18 cellular contexts compared by ENCODE assay signal in genomic region chr1:24969616-24970398, GRCh38. TPM values are rescaled to one million over a fixed set of nuclear protein-coding genes. Genes with fewer than 3 reads are reported as not detected.
A peak's percentile ranks its signal among the peaks of the same experiment; 100 is the strongest.
DNase-seq lines count a peak whose midpoint lies in the region; ATAC-seq, FAIRE-seq and TF ChIP-seq lines count a peak whose summit lies in the region.
"Had no signal": no experiment of that assay in that cellular context is flagged by ENCODE, and none has a peak within 500 bp of the region (broad histone marks: within the 10 kb centered on the region; RNA-seq: fewer than 3 reads in every experiment).

No MANE protein-coding gene starts in this region.

- H3K4me1 ChIP-seq in kidney (ENCODE audit: control insufficient read depth in 1 of 2, insufficient read depth in 1 of 2, low read depth in 1 of 2, low read length in 2 of 2), result no peaks in the 10 kb centered on the region
- H3K4me1 ChIP-seq: vagina had no signal

- H3K4me3 Mint-ChIP-seq in activated naive CD4-positive, alpha-beta T cell treated with anti-CD3 and anti-CD28 coated beads, Interleukin-2, amount 50 U/mL, for 24 hours, result peak overlapping the region; percentile 43
- H3K4me3 Mint-ChIP-seq in activated CD8-positive, alpha-beta T cell treated with anti-CD3 and anti-CD28 coated beads for 36 hours, result peak overlapping the region; percentile 77
- H3K4me3 Mint-ChIP-seq in stimulated activated naive CD8-positive, alpha-beta T cell treated with anti-CD3 and anti-CD28 coated beads, Interleukin-15, amount 100 ng/mL, for 72 hours, result peak overlapping the region; percentile 75 to 87

- no peak for FAIRE-seq in kidney (lab: Jason Lieb, UNC)
- FAIRE-seq: GM18507, GM19239 had no signal

- H3K27ac ChIP-seq in kidney (ENCODE audit: low read depth in 2 of 2, low read length in 2 of 2), result no peak overlapping the region
- H3K27ac ChIP-seq: SK-N-MC, vagina had no signal

- H3K4me1 Mint-ChIP-seq in activated naive CD4-positive, alpha-beta T cell treated with anti-CD3 and anti-CD28 coated beads, Interleukin-2, amount 50 U/mL, for 24 hours, result peaks cover 73% of the 10 kb centered on the region
- H3K4me1 Mint-ChIP-seq in activated CD8-positive, alpha-beta T cell treated with anti-CD3 and anti-CD28 coated beads for 36 hours (ENCODE audit: low read depth), result peaks cover 86% of the 10 kb centered on the region
- peaks cover 95% of the 10 kb centered on the region for H3K4me1 Mint-ChIP-seq in stimulated activated naive CD8-positive, alpha-beta T cell treated with anti-CD3 and anti-CD28 coated beads, Interleukin-15, amount 100 ng/mL, for 72 hours

- peaks cover 2% of the 10 kb centered on the region for H3K36me3 Mint-ChIP-seq in activated naive CD4-positive, alpha-beta T cell treated with anti-CD3 and anti-CD28 coated beads, Interleukin-2, amount 50 U/mL, for 24 hours
- H3K36me3 Mint-ChIP-seq in activated CD8-positive, alpha-beta T cell treated with anti-CD3 and anti-CD28 coated beads for 36 hours (ENCODE audit: low read depth), result peaks cover 31% of the 10 kb centered on the region

- H3K27me3 Mint-ChIP-seq in activated naive CD4-positive, alpha-beta T cell treated with anti-CD3 and anti-CD28 coated beads, Interleukin-2, amount 50 U/mL, for 24 hours, result no peaks in the 10 kb centered on the region
- H3K27me3 Mint-ChIP-seq in activated CD8-positive, alpha-beta T cell treated with anti-CD3 and anti-CD28 coated beads for 36 hours, result no peaks in the 10 kb centered on the region
- H3K27me3 Mint-ChIP-seq in stimulated activated naive CD8-positive, alpha-beta T cell treated with anti-CD3 and anti-CD28 coated beads, Interleukin-15, amount 100 ng/mL, for 72 hours, result no peaks in the 10 kb centered on the region

- H3K9me3 ChIP-seq in kidney (ENCODE audit: control insufficient read depth in 1 of 2, low read length in 2 of 2), result peaks cover 3% of the 10 kb centered on the region in 2 donors
- H3K9me3 ChIP-seq: vagina had no signal

- no peak for ATAC-seq in activated CD8-positive, alpha-beta T cell treated with anti-CD3 and anti-CD28 coated beads for 36 hours
- ATAC-seq in stimulated activated naive CD8-positive, alpha-beta T cell treated with anti-CD3 and anti-CD28 coated beads, Interleukin-15, amount 100 ng/mL, for 72 hours, result no peak
- no peak for ATAC-seq in HG03571 (IDR thresholded peaks at IDR 0.05; ENCODE audit: unreplicated experiment)

- peak overlapping the region; percentile 87 for H3K27ac Mint-ChIP-seq in activated naive CD4-positive, alpha-beta T cell treated with anti-CD3 and anti-CD28 coated beads, Interleukin-2, amount 50 U/mL, for 24 hours
- peak overlapping the region; percentile 89 for H3K27ac Mint-ChIP-seq in activated CD8-positive, alpha-beta T cell treated with anti-CD3 and anti-CD28 coated beads for 36 hours
- H3K27ac Mint-ChIP-seq in stimulated activated naive CD8-positive, alpha-beta T cell treated with anti-CD3 and anti-CD28 coated beads, Interleukin-15, amount 100 ng/mL, for 72 hours, result peak overlapping the region; percentile 13 to 82

- no peaks in the 10 kb centered on the region for H3K36me3 ChIP-seq in kidney (ENCODE audit: control insufficient read depth in 1 of 2, insufficient read depth in 2 of 2, low read length in 2 of 2)
- H3K36me3 ChIP-seq: vagina had no signal

- DNase-seq in activated naive CD4-positive, alpha-beta T cell treated with anti-CD3 and anti-CD28 coated beads, Interleukin-2, amount 50 U/mL, for 16 hours, result no peak
- peak; percentile 53 for DNase-seq in activated CD8-positive, alpha-beta T cell treated with anti-CD3 and anti-CD28 coated beads for 36 hours
- peak; percentile 56 for DNase-seq in kidney
- DNase-seq in stimulated activated naive CD8-positive, alpha-beta T cell treated with anti-CD3 and anti-CD28 coated beads, Interleukin-15, amount 100 ng/mL, for 72 hours, result peak in 1 of 2 donors; percentile 59
- DNase-seq in NAMALWA (ENCODE audit: low spot score), result no peak
- no peak for DNase-seq in A172 (ENCODE audit: low spot score)
- DNase-seq: AML-193, DMS 273 treated with DMSO at 0.1 percent for 48 hours, NCI-H2227 treated with DMSO at 0.1 percent for 48 hours, occipital lobe, OCI-M1 had no signal

- POLR2A ChIA-PET in activated CD8-positive, alpha-beta T cell treated with anti-CD3 and anti-CD28 coated beads for 36 hours (lab: Charles Lee), result interaction anchor here (1.0 to 12.5 kb wide), 20 partner anchors 9 to 486 kb away, joined by 3 to 159 read pairs (median 6); partner anchors contain the start of gene RUNX3

- H3K9ac ChIP-seq in kidney (ENCODE audit: low read length in 2 of 2), result no peak overlapping the region

- CTCF ChIA-PET in activated CD8-positive, alpha-beta T cell treated with anti-CD3 and anti-CD28 coated beads for 36 hours (lab: Charles Lee), result interaction anchor here (0.7 to 11.9 kb wide), 14 partner anchors 9 to 132 kb away, joined by 3 to 169 read pairs (median 4); no protein-coding TSS in a partner anchor

- H3K9me3 Mint-ChIP-seq in activated naive CD4-positive, alpha-beta T cell treated with anti-CD3 and anti-CD28 coated beads, Interleukin-2, amount 50 U/mL, for 24 hours, result peaks cover 8% of the 10 kb centered on the region
- H3K9me3 Mint-ChIP-seq in activated CD8-positive, alpha-beta T cell treated with anti-CD3 and anti-CD28 coated beads for 36 hours, result peaks cover 9% of the 10 kb centered on the region
- peaks cover 8 to 9% of the 10 kb centered on the region in 2 donors for H3K9me3 Mint-ChIP-seq in stimulated activated naive CD8-positive, alpha-beta T cell treated with anti-CD3 and anti-CD28 coated beads, Interleukin-15, amount 100 ng/mL, for 72 hours

- TF ChIP-seq CTCF in activated CD8-positive, alpha-beta T cell treated with anti-CD3 and anti-CD28 coated beads for 36 hours (IDR thresholded peaks at IDR 0.05), result no peak
- no peak for TF ChIP-seq CTCF in kidney (IDR thresholded peaks at IDR 0.05; ENCODE audit: borderline replicate concordance, extremely low read depth, insufficient read depth)

- H3K4me3 ChIP-seq in kidney (ENCODE audit: low read length in 2 of 2), result no peak overlapping the region
- H3K4me3 ChIP-seq: SK-N-MC, skin epidermis, vagina had no signal

- intact Hi-C loops in activated CD8-positive, alpha-beta T cell treated with anti-CD3 and anti-CD28 coated beads for 36 hours (cut with micrococcal nuclease), result no loop called here
- intact Hi-C loops in kidney (cut with DNase I), result no loop called here

RNA-seq across cellular contexts. Expression of gene RUNX3, which starts 39.7 kb away (rescaled TPM):
- total RNA-seq in activated CD8-positive, alpha-beta T cell treated with anti-CD3 and anti-CD28 coated beads for 36 hours, result 100 to 1,000 TPM; 180 to 183 TPM
- total RNA-seq in kidney, result 7.9 TPM
- 0.47 TPM for polyA plus RNA-seq in kidney (ENCODE audit: insufficient read depth, low read depth, low replicate concordance)
- not detected in 2 replicates for total RNA-seq in A172 (2014; rRNA removed; shearing (Covaris generic))

Comparison
In these comparisons a context has a peak if more than half of its experiments do, and no peak if none do; other contexts are left out.
1. DNase-seq: peak in activated CD8-positive, alpha-beta T cell treated with anti-CD3 and anti-CD28 coated beads for 36 hours (single experiment) and kidney (single experiment); none in activated naive CD4-positive, alpha-beta T cell treated with anti-CD3 and anti-CD28 coated beads, Interleukin-2, amount 50 U/mL, for 16 hours (single experiment), NAMALWA (single experiment) and A172 (single experiment).
2. RNA of gene RUNX3, which starts 39.7 kb away (total RNA-seq): 180 to 183 TPM in activated CD8-positive, alpha-beta T cell treated with anti-CD3 and anti-CD28 coated beads for 36 hours; 7.9 TPM in kidney (single experiment) and not detected in A172; every median in the first group is over 10 times any median in the second.
3. Peak in every context shown above with its lines, with median percentiles within 50 percentile points of each other: H3K27ac Mint-ChIP-seq and H3K4me3 Mint-ChIP-seq.